ENCODE assay signal across 9 cellular contexts in genomic region chr12:41663487-41664258, GRCh38.
DNase-seq lines count a peak whose midpoint lies in the region; ATAC-seq and TF ChIP-seq lines count a peak whose summit lies in the region.
"Had no signal": no experiment of that assay in that cellular context is flagged by ENCODE, and none has a peak within 500 bp of the region (broad histone marks: within the 10 kb centered on the region; RNA-seq: fewer than 3 reads in every experiment).

No MANE protein-coding gene starts in this region.

- no peak overlapping the region for H3K27ac Mint-ChIP-seq in nephron progenitor cell
- H3K27ac Mint-ChIP-seq: memory B cell had no signal

- H3K4me1 Mint-ChIP-seq in nephron progenitor cell: no peaks in the 10 kb centered on the region
- H3K4me1 Mint-ChIP-seq: memory B cell had no signal

- no peak overlapping the region for H3K4me3 Mint-ChIP-seq in nephron progenitor cell
- H3K4me3 Mint-ChIP-seq: memory B cell had no signal

- no peaks in the 10 kb centered on the region for H3K27me3 Mint-ChIP-seq in nephron progenitor cell (ENCODE audit: low read depth, poor library complexity)
- H3K27me3 Mint-ChIP-seq: memory B cell had no signal

- H3K9me3 Mint-ChIP-seq in nephron progenitor cell: peaks cover 14% of the 10 kb centered on the region

- peak; percentile 32 for DNase-seq in EH (ENCODE audit: low read depth)
- peak; percentile 45 for DNase-seq in NCI-H2107 (lab: John Stamatoyannopoulos, UW)
- peak; percentile 18 to 57 for DNase-seq in dermis microvascular lymphatic vessel endothelial cell (ENCODE audit: low read depth in 2 of 2)
- DNase-seq in nephron progenitor cell: no peak
- DNase-seq in caudate nucleus (lab: John Stamatoyannopoulos, UW): no peak
- DNase-seq in activated CD4-positive, CD25-positive, alpha-beta regulatory T cell treated with anti-CD3 and anti-CD28 coated beads, Interleukin-2, amount 50 U/mL, for 72 hours: no peak
- no peak for DNase-seq in GOT3 (lab: John Stamatoyannopoulos, UW)

- peak; percentile 53 for TF ChIP-seq CTCF in nephron progenitor cell (IDR thresholded peaks at IDR 0.05)

- H3K27ac ChIP-seq in caudate nucleus (ENCODE audit: low read depth, low read length): no peak overlapping the region

- no peak for ATAC-seq in GM18511 (IDR thresholded peaks at IDR 0.05; ENCODE audit: unreplicated experiment)

- no peaks in the 10 kb centered on the region for H3K36me3 Mint-ChIP-seq in nephron progenitor cell (ENCODE audit: low read depth)
- H3K36me3 Mint-ChIP-seq: memory B cell had no signal

Comparison
In these comparisons a context has a peak if more than half of its experiments do, and no peak if none do; other contexts are left out.
1. DNase-seq: peak in EH (single experiment), NCI-H2107 (single experiment) and dermis microvascular lymphatic vessel endothelial cell (2 of 2); none in nephron progenitor cell (single experiment), caudate nucleus (0 of 61), activated CD4-positive, CD25-positive, alpha-beta regulatory T cell treated with anti-CD3 and anti-CD28 coated beads, Interleukin-2, amount 50 U/mL, for 72 hours (single experiment) and GOT3 (single experiment).